ENCODE assay signal across 12 cellular contexts in the genomic region with DNA sequence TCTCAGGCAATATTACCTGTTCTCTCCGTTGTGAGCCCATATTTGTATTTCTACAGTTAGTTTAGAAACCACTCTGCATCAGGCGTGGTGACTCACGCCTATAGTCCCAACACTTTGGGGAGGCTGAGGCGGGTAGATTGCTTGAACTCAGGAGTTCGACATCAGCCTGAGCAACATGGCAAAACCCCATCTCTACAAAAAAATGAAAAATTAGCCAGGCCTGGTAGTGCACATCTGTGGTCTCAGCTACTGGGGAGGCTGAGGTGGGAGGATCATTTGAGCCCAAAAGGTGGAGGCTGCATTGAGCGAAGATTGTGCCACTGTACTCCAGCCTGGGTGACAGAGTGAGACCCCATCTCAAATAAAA. TPM values are rescaled to one million over a fixed set of nuclear protein-coding genes. Genes with fewer than 3 reads are reported as not detected.
A peak's percentile ranks its signal among the peaks of the same experiment; 100 is the strongest.
DNase-seq lines count a peak whose midpoint lies in the region; ATAC-seq, FAIRE-seq and TF ChIP-seq lines count a peak whose summit lies in the region.
"Had no signal": no experiment of that assay in that cellular context is flagged by ENCODE, and none has a peak within 500 bp of the region (broad histone marks: within the 10 kb centered on the region; RNA-seq: fewer than 3 reads in every experiment).

No MANE protein-coding gene starts in this region.

- intact Hi-C loops in esophagus muscularis mucosa (cut with DNase I): no loop called here
- intact Hi-C loops in body of pancreas (cut with DNase I): no loop called here
- intact Hi-C loops in kidney (cut with DNase I): no loop called here

- H3K4me1 Mint-ChIP-seq in HFFc6 (ENCODE audit: low read depth): peaks cover 75% of the 10 kb centered on the region

- ATAC-seq in body of pancreas (no peak), HG03280 (IDR thresholded peaks at IDR 0.05; ENCODE audit: unreplicated experiment) (no peak)
- ATAC-seq: GM23338 had no signal

- peak overlapping the region; percentile 68; the same call in 1 of the 2 replicates for H3K4me3 Mint-ChIP-seq in HFFc6
- H3K4me3 Mint-ChIP-seq: GM23338 had no signal

- H3K9ac ChIP-seq in skeletal muscle satellite cell (ENCODE audit: low read depth, low read length) (peak overlapping the region; percentile 92), kidney (ENCODE audit: low read length in 2 of 2) (no peak overlapping the region)

- WGBS in esophagus muscularis mucosa: 88% methylated on average over 6 of the region's 6 CpGs
- 78 to 84% methylated on average over 6 of the region's 6 CpGs for WGBS in body of pancreas, 2 donors

- peaks cover 0 to 3% (median 0%) of the 10 kb centered on the region in 4 donors for H3K27me3 ChIP-seq in esophagus muscularis mucosa
- no peaks in the 10 kb centered on the region for H3K27me3 ChIP-seq in skeletal muscle satellite cell (ENCODE audit: control insufficient read depth, insufficient read depth, low read length)
- no peaks in the 10 kb centered on the region for H3K27me3 ChIP-seq in body of pancreas
- H3K27me3 ChIP-seq: ovary had no signal

- no peak overlapping the region for H3K4me3 ChIP-seq in esophagus muscularis mucosa
- H3K4me3 ChIP-seq in skeletal muscle satellite cell (ENCODE audit: low read length): no peak overlapping the region
- H3K4me3 ChIP-seq in body of pancreas: no peak overlapping the region
- no peak overlapping the region for H3K4me3 ChIP-seq in kidney (ENCODE audit: low read length in 2 of 2)
- H3K4me3 ChIP-seq: GM23338, ovary had no signal

- TF ChIP-seq CTCF in C4-2B (conservative IDR thresholded peaks at IDR 0.05) (no peak), HFFc6 (IDR thresholded peaks at IDR 0.05) (no peak), esophagus muscularis mucosa (IDR thresholded peaks at IDR 0.05) (no peak), body of pancreas (IDR thresholded peaks at IDR 0.05) (no peak), kidney (IDR thresholded peaks at IDR 0.05; ENCODE audit: borderline replicate concordance, extremely low read depth, insufficient read depth) (no peak)

- H3K36me3 ChIP-seq in esophagus muscularis mucosa (no peaks in the 10 kb centered on the region), skeletal muscle satellite cell (ENCODE audit: insufficient read depth, low read length) (no peaks in the 10 kb centered on the region), body of pancreas (replicated peaks in 1 of 2; ENCODE audit: insufficient read depth in 1 of 2, low read depth in 2 of 2) (no peaks in the 10 kb centered on the region), kidney (ENCODE audit: control insufficient read depth in 1 of 2, insufficient read depth in 2 of 2, low read length in 2 of 2) (no peaks in the 10 kb centered on the region)
- H3K36me3 ChIP-seq: ovary had no signal

- no peak for FAIRE-seq in kidney (lab: Jason Lieb, UNC)

- H3K9me3 ChIP-seq in esophagus muscularis mucosa (no peaks in the 10 kb centered on the region), skeletal muscle satellite cell (replicated peaks; ENCODE audit: low read length) (no peaks in the 10 kb centered on the region), body of pancreas (no peaks in the 10 kb centered on the region), kidney (ENCODE audit: control insufficient read depth in 1 of 2, low read length in 2 of 2) (no peaks in the 10 kb centered on the region)
- H3K9me3 ChIP-seq: ovary had no signal

- TF ChIP-seq POLR2A in esophagus muscularis mucosa (IDR thresholded peaks at IDR 0.05; ENCODE audit: low read depth) (no peak), body of pancreas (IDR thresholded peaks at IDR 0.05) (no peak)

- H3K27me3 Mint-ChIP-seq in HFFc6 (ENCODE audit: insufficient read depth): no peaks in the 10 kb centered on the region; the same call in 1 of the 2 replicates

- H3K36me3 Mint-ChIP-seq in HFFc6 (ENCODE audit: low read depth): peaks cover 9% of the 10 kb centered on the region

- no peak for DNase-seq in HFFc6
- DNase-seq in esophagus muscularis mucosa (ENCODE audit: extremely low spot score): no peak
- no peak for DNase-seq in body of pancreas
- DNase-seq in kidney: no peak
- DNase-seq: effector CD4-positive, alpha-beta T cell; ovary; stimulated activated CD4-positive, alpha-beta T cell treated with anti-CD3 and anti-CD28 coated beads, Interleukin-2, amount 100 ng/mL, for 48 hours had no signal

- H3K4me1 ChIP-seq in esophagus muscularis mucosa (peaks cover 35 to 42% (median 39%) of the 10 kb centered on the region in 4 donors), skeletal muscle satellite cell (ENCODE audit: control insufficient read depth, insufficient read depth, low read length) (peaks cover 57% of the 10 kb centered on the region), body of pancreas (no peaks in the 10 kb centered on the region), kidney (ENCODE audit: control insufficient read depth in 1 of 2, insufficient read depth in 1 of 2, low read depth in 1 of 2, low read length in 2 of 2) (peaks cover 15 to 16% of the 10 kb centered on the region in 2 donors)

- TF ChIP-seq EP300 in esophagus muscularis mucosa (IDR thresholded peaks at IDR 0.05): no peak

- no peaks in the 10 kb centered on the region for H3K9me3 Mint-ChIP-seq in HFFc6
- H3K9me3 Mint-ChIP-seq: T-helper 1 cell treated with Interleukin-12 subunit alpha and Interleukin-12 subunit beta and Interleukin-4 antibody, amounts not matched to agents 30 μg/mL and 1 μg/mL, for 36 hours had no signal

- no peak overlapping the region for H3K4me2 ChIP-seq in skeletal muscle satellite cell (ENCODE audit: low read length)
- H3K4me2 ChIP-seq: GM23338 had no signal

- H3K27ac ChIP-seq in C4-2B: peak overlapping the region; percentile 16; the same call in 1 of the 2 replicates
- peak overlapping the region; percentile 80 to 88 (median 84) for H3K27ac ChIP-seq in esophagus muscularis mucosa (replicated peaks in 1 of 4)
- no peak overlapping the region for H3K27ac ChIP-seq in body of pancreas
- H3K27ac ChIP-seq in kidney (ENCODE audit: low read depth in 2 of 2, low read length in 2 of 2): no peak overlapping the region
- H3K27ac ChIP-seq: ovary had no signal

- H3K27ac Mint-ChIP-seq in HFFc6: peak overlapping the region; percentile 100
- H3K27ac Mint-ChIP-seq: GM23338; T-helper 1 cell treated with Interleukin-12 subunit alpha and Interleukin-12 subunit beta and Interleukin-4 antibody, amounts not matched to agents 30 μg/mL and 1 μg/mL, for 36 hours had no signal

RNA-seq across cellular contexts. Expression of a gene that starts 19.7 kb away (rescaled TPM):
- total RNA-seq in HFFc6 (2021; fragmentation: NEBNext Ultra II Directional; extraction: Animal tissue kit (Norgen Biotek cat#: 25700)): 100 to 1,000 TPM; 560 to 690 (median 604) TPM
- 100 to 1,000 TPM in 3 of 4 donors, 10 to 100 TPM in 1; 75.2 to 352 (median 274) TPM for total RNA-seq in esophagus muscularis mucosa
- 81.5 and 145 TPM in 2 replicates for total RNA-seq in skeletal muscle satellite cell (2012; rRNA removed)
- 100 to 1,000 TPM in 1 of 2 donors, 10 to 100 TPM in 1; 65.9 to 118 TPM for total RNA-seq in body of pancreas
- total RNA-seq in kidney: 97.8 TPM
- polyA plus RNA-seq in kidney (ENCODE audit: insufficient read depth, low read depth, low replicate concordance): 157 TPM

RNA-seq across cellular contexts. Expression of a gene that starts 47.9 kb away (rescaled TPM):
- 1 to 10 TPM in 5 of 6 experiments, under 1 TPM in 1; 0.83 to 2.1 (median 1.9) TPM for total RNA-seq in HFFc6 (2021; fragmentation: NEBNext Ultra II Directional; extraction: Animal tissue kit (Norgen Biotek cat#: 25700))
- total RNA-seq in esophagus muscularis mucosa (under 1 TPM in 3 of 4 donors, not detected in 1; 0.11 to 0.26 (median 0.17) TPM), body of pancreas (under 1 TPM in 1 of 2 donors, not detected in 1; under 0.01 TPM), kidney (0.50 TPM)
- 1.5 TPM in 2 replicates for total RNA-seq in skeletal muscle satellite cell (2012; rRNA removed)
- not detected for polyA plus RNA-seq in kidney (ENCODE audit: insufficient read depth, low read depth, low replicate concordance)

Comparison
In these comparisons a context has a peak if more than half of its experiments do, and no peak if none do; other contexts are left out.
1. H3K27ac ChIP-seq: peak in C4-2B (single experiment) and esophagus muscularis mucosa (4 of 4); none in body of pancreas (0 of 4) and kidney (0 of 2).